In genomic region chr2:86790828-86791561, GRCh38 we compare ENCODE assay signal across 8 cellular contexts. TPM values are rescaled to one million over a fixed set of nuclear protein-coding genes. Genes with fewer than 3 reads are reported as not detected.
A peak's percentile ranks its signal among the peaks of the same experiment; 100 is the strongest.
DNase-seq lines count a peak whose midpoint lies in the region; ATAC-seq lines count a peak whose summit lies in the region.

Gene CD8A (minus strand): TSS chr2:86790913. CDS start chr2:86790825, 88 bp downstream.

- H3K27me3 Mint-ChIP-seq in activated T-helper 17 cell treated with anti-CD3 and anti-CD28 coated beads, Interleukin-2, amount 50 U/mL, for 72 hours: peaks cover 56% of the 10 kb centered on the region

- H3K36me3 ChIP-seq in thymus (ENCODE audit: control insufficient read depth, insufficient read depth): peaks cover 23% of the 10 kb centered on the region

- no peaks in the 10 kb centered on the region for H3K27me3 ChIP-seq in thymus (ENCODE audit: control insufficient read depth, insufficient read depth)

- peak; percentile 16 for DNase-seq in activated naive CD4-positive, alpha-beta T cell treated with Interleukin-2 at 50 U/mL for 16 hours
- no peak for DNase-seq in activated naive CD4-positive, alpha-beta T cell (lab: John Stamatoyannopoulos, UW)
- DNase-seq in kidney tubule cell (ENCODE audit: low spot score) (peak; percentile 31), GM19238 (ENCODE audit: insufficient read length, low spot score) (no peak), SW480 (ENCODE audit: low spot score) (no peak)
- DNase-seq in activated effector memory CD4-positive, alpha-beta T cell treated with anti-CD3 and anti-CD28 coated beads, Interleukin-2, amount 50 U/mL, for 16 hours: no peak

- H3K4me1 ChIP-seq in thymus (ENCODE audit: control insufficient read depth, insufficient read depth, low read length): peaks cover 29% of the 10 kb centered on the region

- ATAC-seq in activated T-helper 17 cell treated with anti-CD3 and anti-CD28 coated beads, Interleukin-2, amount 50 U/mL, for 72 hours (replicated peaks): peak; percentile 53

- H3K4me3 ChIP-seq in thymus (ENCODE audit: low read length): peak within 1 kb of the TSS; percentile 78

- H3K9me3 Mint-ChIP-seq in activated T-helper 17 cell treated with anti-CD3 and anti-CD28 coated beads, Interleukin-2, amount 50 U/mL, for 72 hours: peaks cover 11% of the 10 kb centered on the region

- H3K4me1 Mint-ChIP-seq in activated T-helper 17 cell treated with anti-CD3 and anti-CD28 coated beads, Interleukin-2, amount 50 U/mL, for 72 hours: peaks cover 15% of the 10 kb centered on the region

- 1% methylated on average over 42 of the region's 42 CpGs for WGBS in thymus

- H3K27ac ChIP-seq in thymus (ENCODE audit: low read depth): peak within 1 kb of the TSS; percentile 96

- no peak within 1 kb of the TSS for H3K27ac Mint-ChIP-seq in activated T-helper 17 cell treated with anti-CD3 and anti-CD28 coated beads, Interleukin-2, amount 50 U/mL, for 72 hours

- H3K36me3 Mint-ChIP-seq in activated T-helper 17 cell treated with anti-CD3 and anti-CD28 coated beads, Interleukin-2, amount 50 U/mL, for 72 hours (ENCODE audit: low read depth): no peaks in the 10 kb centered on the region

- H3K4me3 Mint-ChIP-seq in activated T-helper 17 cell treated with anti-CD3 and anti-CD28 coated beads, Interleukin-2, amount 50 U/mL, for 72 hours: peak within 1 kb of the TSS; percentile 76

- peaks cover 2% of the 10 kb centered on the region for H3K9me3 ChIP-seq in thymus (ENCODE audit: control insufficient read depth)

RNA-seq across cellular contexts. Expression of gene CD8A, which starts in this region (rescaled TPM):
- total RNA-seq in activated T-helper 17 cell treated with anti-CD3 and anti-CD28 coated beads, Interleukin-2, amount 50 U/mL, for 72 hours: 1 to 10 TPM in 1 of 2 donors, under 1 TPM in 1; 0.80 to 2.7 TPM
- 242 TPM for polyA plus RNA-seq in thymus

Comparison
In these comparisons a context has a peak if more than half of its experiments do, and no peak if none do; other contexts are left out.
1. DNase-seq: peak in activated naive CD4-positive, alpha-beta T cell treated with Interleukin-2 at 50 U/mL for 16 hours (single experiment) and kidney tubule cell (single experiment); none in activated naive CD4-positive, alpha-beta T cell (0 of 4), GM19238 (single experiment), activated effector memory CD4-positive, alpha-beta T cell treated with anti-CD3 and anti-CD28 coated beads, Interleukin-2, amount 50 U/mL, for 16 hours (single experiment) and SW480 (single experiment).